ENCODE assay signal across 10 cellular contexts in genomic region chr11:22634897-22635629, GRCh38. TPM values are rescaled to one million over a fixed set of nuclear protein-coding genes. Genes with fewer than 3 reads are reported as not detected.
A peak's percentile ranks its signal among the peaks of the same experiment; 100 is the strongest.
DNase-seq lines count a peak whose midpoint lies in the region; ATAC-seq and TF ChIP-seq lines count a peak whose summit lies in the region.
"Had no signal": no experiment of that assay in that cellular context is flagged by ENCODE, and none has a peak within 500 bp of the region (broad histone marks: within the 10 kb centered on the region; RNA-seq: fewer than 3 reads in every experiment).

No MANE protein-coding gene starts in this region.

- no peak overlapping the region for H2AFZ ChIP-seq in IMR-90 (replicated peaks; ENCODE audit: low read length, poor library complexity)

- H3K4me1 ChIP-seq in IMR-90 (ENCODE audit: control insufficient read depth, insufficient read depth, low read length), result no peaks in the 10 kb centered on the region

- no peak overlapping the region for H3K4me2 ChIP-seq in IMR-90 (ENCODE audit: low read depth, low read length)

- H3K36me3 ChIP-seq in IMR-90 (ENCODE audit: control insufficient read depth, insufficient read depth, low read length) (no peaks in the 10 kb centered on the region), kidney epithelial cell (ENCODE audit: control insufficient read depth, insufficient read depth, low read length) (no peaks in the 10 kb centered on the region)

- no peaks in the 10 kb centered on the region for H4K20me1 ChIP-seq in IMR-90 (ENCODE audit: insufficient read depth, low read length)

- no peak overlapping the region for H3K56ac ChIP-seq in IMR-90 (ENCODE audit: extremely low read depth, insufficient read depth, low read length)

- H2BK20ac ChIP-seq in IMR-90 (ENCODE audit: low read depth, low read length), result no peak overlapping the region

- no peak overlapping the region for H3K4ac ChIP-seq in IMR-90 (ENCODE audit: low read depth, low read length)

- H4K5ac ChIP-seq in IMR-90 (ENCODE audit: low read depth, low read length), result no peak overlapping the region

- H4K91ac ChIP-seq in IMR-90 (ENCODE audit: insufficient read depth, low read depth, low read length), result no peak overlapping the region

- no peak overlapping the region for H2AK9ac ChIP-seq in IMR-90 (replicated peaks; ENCODE audit: low read depth, low read length, poor library complexity)

- H3K27me3 Mint-ChIP-seq in Calu3 (ENCODE audit: unreplicated experiment), result no peaks in the 10 kb centered on the region

- dilution Hi-C loops in IMR-90 (cut with HindIII; ENCODE audit: low sequenced_read_pairs, unreplicated experiment), result no loop called here

- no peak overlapping the region for H2BK15ac ChIP-seq in IMR-90 (ENCODE audit: low read depth, low read length)

- TF ChIP-seq POLR2A in IMR-90 (IDR thresholded peaks at IDR 0.05; ENCODE audit: low read depth, low read length), result no peak

- H3K27ac ChIP-seq in IMR-90 (ENCODE audit: insufficient read depth, low read length), result no peak overlapping the region
- H3K27ac ChIP-seq: HL-60 had no signal

- no TSS peak for BruUV-seq in Calu3 (replicated peaks; lab: Mats Ljungman, UMichigan)
- no TSS peak for BruUV-seq in IMR-90 (replicated peaks; lab: Mats Ljungman, UMichigan)

- DNase-seq in Calu3 (peak; percentile 32), IMR-90 (peak; percentile 18), UCSD-AML1 (lab: John Stamatoyannopoulos, UW; ENCODE audit: unreplicated experiment) (peak; percentile 7), kidney epithelial cell (ENCODE audit: low read depth) (peak; percentile 14), AG20443 (ENCODE audit: low spot score) (no peak), cerebellum (ENCODE audit: low spot score) (no peak), NCI-H1930 (lab: John Stamatoyannopoulos, UW) (no peak)

- peaks cover 4% of the 10 kb centered on the region for H3K9me3 Mint-ChIP-seq in Calu3 (ENCODE audit: low read depth, unreplicated experiment)
- H3K9me3 Mint-ChIP-seq: brain had no signal

- TF ChIP-seq RAD21 in IMR-90 (IDR thresholded peaks at IDR 0.05; ENCODE audit: low read length), result no peak

- H3K9me3 ChIP-seq in IMR-90 (ENCODE audit: control insufficient read depth, insufficient read depth, low read length), result no peaks in the 10 kb centered on the region

- no peaks in the 10 kb centered on the region for H3K9me1 ChIP-seq in IMR-90 (ENCODE audit: insufficient read depth, low read length)

- H3K23ac ChIP-seq in IMR-90 (ENCODE audit: low read depth, low read length), result no peak overlapping the region

- no peak overlapping the region for H2AK5ac ChIP-seq in IMR-90 (ENCODE audit: low read depth, low read length)

- CTCF ChIA-PET in Calu3 (lab: Charles Lee), result no interaction called here
- CTCF ChIA-PET in IMR-90 (lab: Yijun Ruan, JAX), result no interaction called here

- no peak for TF ChIP-seq CTCF in Calu3 (IDR thresholded peaks at IDR 0.05; ENCODE audit: unreplicated experiment)
- TF ChIP-seq CTCF in IMR-90 (conservative IDR thresholded peaks at IDR 0.05; ENCODE audit: low read depth, low read length), result no peak
- no peak for TF ChIP-seq CTCF in kidney epithelial cell (IDR thresholded peaks at IDR 0.05; ENCODE audit: insufficient read depth, low read length, poor library complexity, severe bottlenecking)

- POLR2A ChIA-PET in IMR-90 (lab: Charles Lee; ENCODE audit: unreplicated experiment), result no interaction called here

- H3K14ac ChIP-seq in IMR-90 (replicated peaks; ENCODE audit: low read depth, low read length), result no peak overlapping the region

- H3K4me1 Mint-ChIP-seq in Calu3 (ENCODE audit: low read depth, unreplicated experiment), result no peaks in the 10 kb centered on the region

- H3K79me1 ChIP-seq in IMR-90 (ENCODE audit: low read depth in 1 of 2, low read length in 2 of 2), result no peaks in the 10 kb centered on the region

- in situ Hi-C loops in IMR-90 (cut with MboI; ENCODE audit: low sequenced_read_pairs), result no loop called here

- no peak overlapping the region for H2BK120ac ChIP-seq in IMR-90 (ENCODE audit: low read depth, low read length)

- no peak overlapping the region for H3K9ac ChIP-seq in IMR-90 (ENCODE audit: low read depth, low read length)

- no peak overlapping the region for H3K18ac ChIP-seq in IMR-90 (ENCODE audit: low read depth, low read length)

- no peak overlapping the region for H4K8ac ChIP-seq in IMR-90 (ENCODE audit: low read depth in 2 of 2, low read length in 2 of 2)

- no peaks in the 10 kb centered on the region for H3K36me3 Mint-ChIP-seq in Calu3 (ENCODE audit: insufficient read depth, unreplicated experiment)
- H3K36me3 Mint-ChIP-seq: brain had no signal

- 100% methylated on average over 1 of the region's 3 CpGs; no CpG with 5 or more reads in 1 of the 2 experiments for WGBS in IMR-90 (ENCODE audit: extremely low coverage in 2 of 2, insufficient read length in 1 of 2), 2 experiments

- no peak overlapping the region for H2BK5ac ChIP-seq in IMR-90 (ENCODE audit: low read depth, low read length, poor library complexity, severe bottlenecking)

- intact Hi-C loops in Calu3 (cut with micrococcal nuclease; ENCODE audit: unreplicated experiment), result no loop called here
- intact Hi-C loops in IMR-90 (cut with micrococcal nuclease), result no loop called here

- H3K4me3 Mint-ChIP-seq in Calu3 (ENCODE audit: low read depth, unreplicated experiment), result no peak overlapping the region
- H3K4me3 Mint-ChIP-seq: brain had no signal

- no peaks in the 10 kb centered on the region for H3K27me3 ChIP-seq in IMR-90 (ENCODE audit: control insufficient read depth, insufficient read depth, low read length)
- H3K27me3 ChIP-seq in kidney epithelial cell (ENCODE audit: control insufficient read depth, insufficient read depth, low read length), result no peaks in the 10 kb centered on the region

- ATAC-seq in IMR-90 (ENCODE audit: low read depth) (no peak), HG03039 (IDR thresholded peaks at IDR 0.05; ENCODE audit: unreplicated experiment) (no peak)

- H3K4me3 ChIP-seq in IMR-90 (ENCODE audit: insufficient read depth, low read depth, low read length) (no peak overlapping the region), kidney epithelial cell (ENCODE audit: low read depth, low read length) (no peak overlapping the region)

- H3K27ac Mint-ChIP-seq in Calu3 (ENCODE audit: unreplicated experiment), result no peak overlapping the region

TF ChIP-seq in IMR-90, 13 proteins besides CTCF, POLR2A, EP300 and RAD21:
- TF ChIP-seq ELK1 (IDR thresholded peaks at IDR 0.05; ENCODE audit: borderline replicate concordance, low read depth, low read length) (no peak), RFX5 (IDR thresholded peaks at IDR 0.05; ENCODE audit: low read depth, low read length) (no peak)

RNA-seq across cellular contexts. Expression of gene FANCF, which starts 9.4 kb away (rescaled TPM):
- 16.4 and 16.7 TPM in 2 replicates for total RNA-seq in Calu3 (2022)
- 5.6 and 7.5 TPM in 2 replicates for total RNA-seq in IMR-90 (2012; rRNA removed)
- polyA plus RNA-seq in IMR-90 (2012; rRNA removed), result 2.7 and 3.3 TPM in 2 replicates
- 2.1 and 2.3 TPM in 2 replicates for polyA plus RNA-seq in IMR-90 (2012; cell fraction: cytosol; rRNA removed)
- polyA plus RNA-seq in IMR-90 (2012; cell fraction: nucleus; rRNA removed; ENCODE audit: low replicate concordance), result 0.72 and 1.1 TPM in 2 replicates
- 16.8 and 19.2 TPM in 2 replicates for total RNA-seq in kidney epithelial cell
- total RNA-seq in cerebellum, result 19.7 TPM

RNA-seq across cellular contexts. Expression of gene GAS2, which starts 31.3 kb away (rescaled TPM):
- 3.8 and 3.9 TPM in 2 replicates for total RNA-seq in Calu3 (2022)
- 0.90 and 1.9 TPM in 2 replicates for total RNA-seq in IMR-90 (2012; rRNA removed)
- 0.51 and 0.65 TPM in 2 replicates for polyA plus RNA-seq in IMR-90 (2012; rRNA removed)
- polyA plus RNA-seq in IMR-90 (2012; cell fraction: cytosol; rRNA removed), result 0.55 and 0.69 TPM in 2 replicates
- polyA plus RNA-seq in IMR-90 (2012; cell fraction: nucleus; rRNA removed; ENCODE audit: low replicate concordance), result 0.37 and 0.53 TPM in 2 replicates
- total RNA-seq in kidney epithelial cell, result 0.46 and 3.9 TPM in 2 replicates
- total RNA-seq in cerebellum, result 8.3 TPM

Comparison
In these comparisons a context has a peak if more than half of its experiments do, and no peak if none do; other contexts are left out.
1. DNase-seq: peak in Calu3 (single experiment), IMR-90 (single experiment), UCSD-AML1 (single experiment) and kidney epithelial cell (single experiment); none in AG20443 (single experiment), cerebellum (single experiment) and NCI-H1930 (0 of 2).